Comparison of ENCODE assay signal across 19 cellular contexts in the genomic region with DNA sequence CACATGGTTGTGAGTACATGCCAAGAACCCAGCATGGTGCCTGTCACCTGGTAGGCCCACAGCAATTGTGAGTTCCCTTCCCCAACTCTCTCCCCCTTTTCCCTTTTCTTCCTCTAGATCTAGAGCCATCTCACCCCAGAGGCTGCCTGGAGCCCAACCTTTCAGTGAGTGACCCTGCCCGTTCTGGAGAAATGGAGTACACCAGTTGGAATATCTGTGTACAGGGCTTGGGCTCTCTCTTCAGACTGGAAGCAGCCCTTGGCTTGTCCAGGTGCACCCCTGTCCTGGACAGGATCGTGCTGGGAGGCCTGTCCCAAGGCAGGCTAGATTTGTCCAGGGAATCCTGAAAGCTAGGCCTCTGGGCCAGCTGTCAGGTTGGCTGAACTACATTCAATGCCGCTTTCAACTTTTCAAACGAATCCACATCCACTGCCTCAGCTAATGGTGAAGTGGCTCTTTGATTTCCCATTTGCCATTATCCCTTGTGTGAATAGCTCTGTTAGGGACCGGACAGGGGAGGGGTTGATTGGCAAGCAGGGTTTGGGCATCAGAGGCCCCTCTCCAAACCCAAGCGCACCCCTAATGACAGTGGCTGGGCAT.
DNase-seq lines count a peak whose midpoint lies in the region; ATAC-seq and TF ChIP-seq lines count a peak whose summit lies in the region.
"Had no signal": no experiment of that assay in that cellular context is flagged by ENCODE, and none has a peak within 500 bp of the region (broad histone marks: within the 10 kb centered on the region; RNA-seq: fewer than 3 reads in every experiment).

No MANE protein-coding gene starts in this region.

- CTCF ChIA-PET in OCI-LY7 (lab: Charles Lee; ENCODE audit: unreplicated experiment): no interaction called here

- no peaks in the 10 kb centered on the region for H3K36me3 Mint-ChIP-seq in osteocyte (ENCODE audit: unreplicated experiment)

- H3K27ac Mint-ChIP-seq in osteocyte (ENCODE audit: unreplicated experiment): no peak overlapping the region
- H3K27ac Mint-ChIP-seq: CD4-positive, alpha-beta T cell had no signal

- TF ChIP-seq CTCF in coronary artery (IDR thresholded peaks at IDR 0.05) (no peak), osteocyte (IDR thresholded peaks at IDR 0.05) (no peak), OCI-LY7 (conservative IDR thresholded peaks at IDR 0.05; ENCODE audit: low read length) (no peak)

- no peaks in the 10 kb centered on the region for H3K27me3 Mint-ChIP-seq in osteocyte (ENCODE audit: unreplicated experiment)
- H3K27me3 Mint-ChIP-seq: CD4-positive, alpha-beta T cell had no signal

- no peaks in the 10 kb centered on the region for H3K9me2 ChIP-seq in OCI-LY7 (ENCODE audit: insufficient read depth, low read length)

- POLR2A ChIA-PET in OCI-LY7 (lab: Charles Lee): interaction anchor here (1.0 to 1.2 kb wide), 2 partner anchors 8 to 25 kb away, joined by 4 to 5 read pairs; no protein-coding TSS in a partner anchor

- H3K4me3 ChIP-seq in coronary artery (no peak overlapping the region), OCI-LY7 (ENCODE audit: low read depth, low read length, poor library complexity, severe bottlenecking) (no peak overlapping the region)
- H3K4me3 ChIP-seq: A549, GM12878, SJCRH30 had no signal

- H3K4me3 Mint-ChIP-seq in osteocyte (ENCODE audit: unreplicated experiment): no peak overlapping the region
- H3K4me3 Mint-ChIP-seq: CD4-positive, alpha-beta T cell had no signal

- H3K27ac ChIP-seq in coronary artery: no peak overlapping the region
- H3K27ac ChIP-seq in OCI-LY7 (ENCODE audit: low read depth, low read length, poor library complexity, severe bottlenecking): no peak overlapping the region
- H3K27ac ChIP-seq: A549, SJCRH30 had no signal

- H3K4me1 ChIP-seq in OCI-LY7 (ENCODE audit: insufficient read depth, low read length, poor library complexity, severe bottlenecking): peaks cover 21% of the 10 kb centered on the region
- H3K4me1 ChIP-seq: A549 had no signal

- H3K4me2 ChIP-seq in OCI-LY7 (ENCODE audit: low read length): no peak overlapping the region
- H3K4me2 ChIP-seq: A549 had no signal

- no peaks in the 10 kb centered on the region for H3K79me2 ChIP-seq in OCI-LY7 (ENCODE audit: insufficient read depth, low read depth, low read length)

- H3K36me3 ChIP-seq in OCI-LY7 (ENCODE audit: insufficient read depth, low read length): no peaks in the 10 kb centered on the region
- H3K36me3 ChIP-seq: SJCRH30 had no signal

- no peaks in the 10 kb centered on the region for H3K9me3 Mint-ChIP-seq in osteocyte (ENCODE audit: unreplicated experiment)
- H3K9me3 Mint-ChIP-seq: CD4-positive, alpha-beta T cell had no signal

- intact Hi-C loops in OCI-LY7 (cut with micrococcal nuclease; ENCODE audit: unreplicated experiment): no loop called here

- no peaks in the 10 kb centered on the region for H4K20me1 ChIP-seq in OCI-LY7 (ENCODE audit: insufficient read depth, low read length)

- no peaks in the 10 kb centered on the region for H3K9me3 ChIP-seq in OCI-LY7 (ENCODE audit: low read length)
- H3K9me3 ChIP-seq: A549, SJCRH30 had no signal

- no peak overlapping the region for H2AFZ ChIP-seq in OCI-LY7 (ENCODE audit: low read length)

- peaks cover 30% of the 10 kb centered on the region for H3K4me1 Mint-ChIP-seq in osteocyte (ENCODE audit: unreplicated experiment)

- in situ Hi-C loops in G401 (cut with HindIII; ENCODE audit: low sequenced_read_pairs): no loop called here

- no TSS peak for BruUV-seq in OCI-LY7 (replicated peaks; lab: Mats Ljungman, UMichigan)

- ATAC-seq in HG02610 (IDR thresholded peaks at IDR 0.05; ENCODE audit: unreplicated experiment) (no peak), HG03039 (IDR thresholded peaks at IDR 0.05; ENCODE audit: unreplicated experiment) (no peak)
- ATAC-seq: GM12878 had no signal

- peak; percentile 63 for DNase-seq in G401 (ENCODE audit: low spot score)
- DNase-seq in NCI-H69 (lab: John Stamatoyannopoulos, UW): peak; percentile 78
- peak; percentile 35 for DNase-seq in coronary artery (ENCODE audit: low spot score)
- peak; percentile 53 for DNase-seq in osteocyte (ENCODE audit: extremely low spot score, unreplicated experiment)
- DNase-seq in NCI-H345 treated with DMSO at 0.1 percent for 48 hours (lab: John Stamatoyannopoulos, UW; ENCODE audit: unreplicated experiment): no peak
- no peak for DNase-seq in OCI-LY7 (ENCODE audit: low spot score)
- DNase-seq: CD4-positive, alpha-beta T cell; DMS153; HCEC 1CT; KG1; MV-4-11; NCI-H1417; NCI-H2029 treated with DMSO at 0.1 percent for 48 hours; NCI-H510A treated with DMSO at 0.1 percent for 48 hours; SJCRH30 had no signal

Comparison
In these comparisons a context has a peak if more than half of its experiments do, and no peak if none do; other contexts are left out.
1. DNase-seq: peak in G401 (single experiment), NCI-H69 (single experiment), coronary artery (single experiment) and osteocyte (single experiment); none in NCI-H345 treated with DMSO at 0.1 percent for 48 hours (single experiment) and OCI-LY7 (single experiment).